1 cellular context compared by ENCODE assay signal in the genomic region with DNA sequence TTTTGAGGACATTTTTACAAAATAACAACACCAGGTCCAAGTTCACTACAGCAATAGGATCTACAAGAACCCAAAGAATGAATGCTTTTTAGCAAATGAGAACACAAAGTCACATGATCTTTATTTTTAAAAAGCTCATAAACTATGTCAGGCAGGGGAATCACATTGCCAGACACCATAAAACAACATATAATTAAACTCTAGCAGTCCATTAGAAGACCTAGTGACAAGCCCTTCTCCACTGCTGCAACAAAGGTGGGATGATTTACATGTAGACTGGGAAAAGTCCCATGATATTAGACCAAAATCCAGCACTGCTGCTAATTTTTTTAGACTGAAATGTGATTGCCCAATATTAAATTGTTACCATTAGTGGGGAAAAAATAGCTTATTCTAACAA.
TF ChIP-seq lines count a peak whose summit lies in the region.

No MANE protein-coding gene starts in this region.

TF ChIP-seq in HEK293, 187 proteins besides CTCF, POLR2A, EP300 and RAD21 (continued from another document):
- TF ChIP-seq, protein P1, sequence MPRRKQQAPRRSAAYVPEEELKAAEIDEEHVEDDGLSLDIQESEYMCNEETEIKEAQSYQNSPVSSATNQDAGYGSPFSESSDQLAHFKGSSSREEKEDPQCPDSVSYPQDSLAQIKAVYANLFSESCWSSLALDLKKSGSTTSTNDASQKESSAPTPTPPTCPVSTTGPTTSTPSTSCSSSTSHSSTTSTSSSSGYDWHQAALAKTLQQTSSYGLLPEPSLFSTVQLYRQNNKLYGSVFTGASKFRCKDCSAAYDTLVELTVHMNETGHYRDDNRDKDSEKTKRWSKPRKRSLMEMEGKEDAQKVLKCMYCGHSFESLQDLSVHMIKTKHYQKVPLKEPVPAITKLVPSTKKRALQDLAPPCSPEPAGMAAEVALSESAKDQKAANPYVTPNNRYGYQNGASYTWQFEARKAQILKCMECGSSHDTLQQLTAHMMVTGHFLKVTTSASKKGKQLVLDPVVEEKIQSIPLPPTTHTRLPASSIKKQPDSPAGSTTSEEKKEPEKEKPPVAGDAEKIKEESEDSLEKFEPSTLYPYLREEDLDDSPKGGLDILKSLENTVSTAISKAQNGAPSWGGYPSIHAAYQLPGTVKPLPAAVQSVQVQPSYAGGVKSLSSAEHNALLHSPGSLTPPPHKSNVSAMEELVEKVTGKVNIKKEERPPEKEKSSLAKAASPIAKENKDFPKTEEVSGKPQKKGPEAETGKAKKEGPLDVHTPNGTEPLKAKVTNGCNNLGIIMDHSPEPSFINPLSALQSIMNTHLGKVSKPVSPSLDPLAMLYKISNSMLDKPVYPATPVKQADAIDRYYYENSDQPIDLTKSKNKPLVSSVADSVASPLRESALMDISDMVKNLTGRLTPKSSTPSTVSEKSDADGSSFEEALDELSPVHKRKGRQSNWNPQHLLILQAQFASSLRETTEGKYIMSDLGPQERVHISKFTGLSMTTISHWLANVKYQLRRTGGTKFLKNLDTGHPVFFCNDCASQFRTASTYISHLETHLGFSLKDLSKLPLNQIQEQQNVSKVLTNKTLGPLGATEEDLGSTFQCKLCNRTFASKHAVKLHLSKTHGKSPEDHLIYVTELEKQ (tag by site-specific recombination; IDR thresholded peaks at IDR 0.05; ENCODE audit: borderline replicate concordance) = 0 out of 2 replicates have a peak, but pooled peaks have one; percentile 1
- TF ChIP-seq, protein P2, sequence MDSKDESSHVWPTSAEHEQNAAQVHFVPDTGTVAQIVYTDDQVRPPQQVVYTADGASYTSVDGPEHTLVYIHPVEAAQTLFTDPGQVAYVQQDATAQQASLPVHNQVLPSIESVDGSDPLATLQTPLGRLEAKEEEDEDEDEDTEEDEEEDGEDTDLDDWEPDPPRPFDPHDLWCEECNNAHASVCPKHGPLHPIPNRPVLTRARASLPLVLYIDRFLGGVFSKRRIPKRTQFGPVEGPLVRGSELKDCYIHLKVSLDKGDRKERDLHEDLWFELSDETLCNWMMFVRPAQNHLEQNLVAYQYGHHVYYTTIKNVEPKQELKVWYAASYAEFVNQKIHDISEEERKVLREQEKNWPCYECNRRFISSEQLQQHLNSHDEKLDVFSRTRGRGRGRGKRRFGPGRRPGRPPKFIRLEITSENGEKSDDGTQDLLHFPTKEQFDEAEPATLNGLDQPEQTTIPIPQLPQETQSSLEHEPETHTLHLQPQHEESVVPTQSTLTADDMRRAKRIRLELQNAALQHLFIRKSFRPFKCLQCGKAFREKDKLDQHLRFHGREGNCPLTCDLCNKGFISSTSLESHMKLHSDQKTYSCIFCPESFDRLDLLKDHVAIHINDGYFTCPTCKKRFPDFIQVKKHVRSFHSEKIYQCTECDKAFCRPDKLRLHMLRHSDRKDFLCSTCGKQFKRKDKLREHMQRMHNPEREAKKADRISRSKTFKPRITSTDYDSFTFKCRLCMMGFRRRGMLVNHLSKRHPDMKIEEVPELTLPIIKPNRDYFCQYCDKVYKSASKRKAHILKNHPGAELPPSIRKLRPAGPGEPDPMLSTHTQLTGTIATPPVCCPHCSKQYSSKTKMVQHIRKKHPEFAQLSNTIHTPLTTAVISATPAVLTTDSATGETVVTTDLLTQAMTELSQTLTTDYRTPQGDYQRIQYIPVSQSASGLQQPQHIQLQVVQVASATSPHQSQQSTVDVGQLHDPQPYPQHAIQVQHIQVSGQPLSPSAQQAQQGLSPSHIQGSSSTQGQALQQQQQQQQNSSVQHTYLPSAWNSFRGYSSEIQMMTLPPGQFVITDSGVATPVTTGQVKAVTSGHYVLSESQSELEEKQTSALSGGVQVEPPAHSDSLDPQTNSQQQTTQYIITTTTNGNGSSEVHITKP (tag by site-specific recombination; IDR thresholded peaks at IDR 0.05) = no peak
- TF ChIP-seq ZNF354C (tag by site-specific recombination; IDR thresholded peaks at IDR 0.05; ENCODE audit: borderline replicate concordance, low read depth) (no peak), ZNF140 (tag by site-specific recombination; IDR thresholded peaks at IDR 0.05) (no peak)
TF ChIP-seq in HEK293: peak in this region for 3.
